Comparison of ENCODE assay signal across 1 cellular context in genomic region chr1:234361102-234361603, GRCh38.
TF ChIP-seq lines count a peak whose summit lies in the region.

No MANE protein-coding gene starts in this region.

TF ChIP-seq in K562, 482 proteins besides CTCF, POLR2A, EP300 and RAD21 (continued from another document and continues in another):
- no peak for TF ChIP-seq STAT6 (CRISPR knock-in tag; IDR thresholded peaks at IDR 0.05)
- TF ChIP-seq ATF7 (IDR thresholded peaks at IDR 0.05) = peak; percentile 17; the same call in 1 of the 2 replicates
- no peak for TF ChIP-seq SIN3B (IDR thresholded peaks at IDR 0.05; ENCODE audit: low read depth)
- TF ChIP-seq ATF4 (CRISPR knock-in tag; IDR thresholded peaks at IDR 0.05) = peak; percentile 55
- no peak for TF ChIP-seq MTF1 (CRISPR knock-in tag; IDR thresholded peaks at IDR 0.05; ENCODE audit: borderline replicate concordance)
- TF ChIP-seq HMGN3 (IDR thresholded peaks at IDR 0.05; ENCODE audit: borderline replicate concordance, extremely low read depth, insufficient read length, low read depth, low read length) = no peak
- TF ChIP-seq SP1 (CRISPR knock-in tag; IDR thresholded peaks at IDR 0.05) = no peak
- TF ChIP-seq PTRF (tag; IDR thresholded peaks at IDR 0.05) = no peak; the same call in 1 of the 2 replicates
- TF ChIP-seq ZNF780A (CRISPR knock-in tag; IDR thresholded peaks at IDR 0.05) = no peak
- no peak for TF ChIP-seq SAFB (IDR thresholded peaks at IDR 0.05; ENCODE audit: borderline replicate concordance, low read depth, low read length)
- TF ChIP-seq CREM (IDR thresholded peaks at IDR 0.05; ENCODE audit: low read depth) = no peak
- peak; percentile 44; the same call in 1 of the 2 replicates for TF ChIP-seq ZNF165 (CRISPR knock-in tag; IDR thresholded peaks at IDR 0.05; ENCODE audit: borderline replicate concordance)
- TF ChIP-seq KLF10 (CRISPR knock-in tag; IDR thresholded peaks at IDR 0.05) = no peak
- 0 out of 2 replicates have a peak, but pooled peaks have one; percentile 25 for TF ChIP-seq CLOCK (CRISPR knock-in tag; IDR thresholded peaks at IDR 0.05; ENCODE audit: borderline replicate concordance)
- no peak for TF ChIP-seq TRIM25 (IDR thresholded peaks at IDR 0.05; ENCODE audit: borderline replicate concordance)
- TF ChIP-seq YBX1 (IDR thresholded peaks at IDR 0.05) = no peak
- TF ChIP-seq HIVEP1 (CRISPR knock-in tag; IDR thresholded peaks at IDR 0.05) = no peak
- TF ChIP-seq ZNF324 (CRISPR knock-in tag; IDR thresholded peaks at IDR 0.05) = no peak
- TF ChIP-seq ZKSCAN8 (CRISPR knock-in tag; IDR thresholded peaks at IDR 0.05) = 0 out of 2 replicates have a peak, but pooled peaks have one; percentile 39
- TF ChIP-seq KAT2B (IDR thresholded peaks at IDR 0.05; ENCODE audit: low read depth, low read length) = no peak
- TF ChIP-seq MNT (conservative IDR thresholded peaks at IDR 0.05) = no peak
- no peak for TF ChIP-seq ZBTB7A (IDR thresholded peaks at IDR 0.05; ENCODE audit: borderline replicate concordance, control insufficient read depth, low read depth, low read length)
- TF ChIP-seq ZNF699 (CRISPR knock-in tag; IDR thresholded peaks at IDR 0.05; ENCODE audit: insufficient replicate concordance) = no peak
- no peak for TF ChIP-seq GMEB1 (CRISPR knock-in tag; IDR thresholded peaks at IDR 0.05)
- TF ChIP-seq TAF15 (IDR thresholded peaks at IDR 0.05; ENCODE audit: low read depth, low read length) = no peak
- no peak for TF ChIP-seq ZNF436 (CRISPR knock-in tag; IDR thresholded peaks at IDR 0.05)
- TF ChIP-seq ZNF121 (CRISPR knock-in tag; conservative IDR thresholded peaks at IDR 0.05) = no peak
- no peak for TF ChIP-seq ATF2 (CRISPR knock-in tag; IDR thresholded peaks at IDR 0.05)
- TF ChIP-seq ZNF133 (CRISPR knock-in tag; IDR thresholded peaks at IDR 0.05) = no peak
- TF ChIP-seq KAT8 (IDR thresholded peaks at IDR 0.05; ENCODE audit: low read depth) = no peak
- TF ChIP-seq DLX4 (CRISPR knock-in tag; IDR thresholded peaks at IDR 0.05) = no peak
- TF ChIP-seq KAT7 (CRISPR knock-in tag; IDR thresholded peaks at IDR 0.05; ENCODE audit: borderline replicate concordance) = no peak
- peak; percentile 22 for TF ChIP-seq BRD9 (IDR thresholded peaks at IDR 0.05; ENCODE audit: low read depth, partially characterized antibody)
- TF ChIP-seq NRF1 (conservative IDR thresholded peaks at IDR 0.05 in 1 of 2, IDR thresholded peaks at IDR 0.05 in 1 of 2) = no peak
- no peak for TF ChIP-seq PREB (CRISPR knock-in tag; IDR thresholded peaks at IDR 0.05)
- no peak for TF ChIP-seq ZNF77 (CRISPR knock-in tag; IDR thresholded peaks at IDR 0.05)
- TF ChIP-seq GTF2E2 (tag; IDR thresholded peaks at IDR 0.05) = no peak
- TF ChIP-seq ZNF280A (IDR thresholded peaks at IDR 0.05; ENCODE audit: low read depth, partially characterized antibody) = no peak
- TF ChIP-seq CAMTA2 (CRISPR knock-in tag; conservative IDR thresholded peaks at IDR 0.05) = no peak
- no peak for TF ChIP-seq L3MBTL2 (IDR thresholded peaks at IDR 0.05)
- no peak for TF ChIP-seq PHF8 (IDR thresholded peaks at IDR 0.05; ENCODE audit: borderline replicate concordance, low read length)
- TF ChIP-seq GATA2 (CRISPR knock-in tag; IDR thresholded peaks at IDR 0.05) = no peak
- no peak for TF ChIP-seq NCOA6 (IDR thresholded peaks at IDR 0.05)
- no peak for TF ChIP-seq LARP7 (IDR thresholded peaks at IDR 0.05)
- no peak for TF ChIP-seq SLC30A9 (CRISPR knock-in tag; IDR thresholded peaks at IDR 0.05)
- peak; percentile 49; the same call in 1 of the 2 replicates for TF ChIP-seq TSHZ1 (CRISPR knock-in tag; IDR thresholded peaks at IDR 0.05)
- peak; percentile 80; the same call in 1 of the 2 replicates for TF ChIP-seq KLF6 (CRISPR knock-in tag; IDR thresholded peaks at IDR 0.05; ENCODE audit: borderline replicate concordance)
